11 cellular contexts compared by ENCODE assay signal in genomic region chr17:75773808-75774470, GRCh38. TPM values are rescaled to one million over a fixed set of nuclear protein-coding genes. Genes with fewer than 3 reads are reported as not detected.
A peak's percentile ranks its signal among the peaks of the same experiment; 100 is the strongest.
DNase-seq lines count a peak whose midpoint lies in the region; ATAC-seq, FAIRE-seq and TF ChIP-seq lines count a peak whose summit lies in the region.
"Had no signal": no experiment of that assay in that cellular context is flagged by ENCODE, and none has a peak within 500 bp of the region (broad histone marks: within the 10 kb centered on the region; RNA-seq: fewer than 3 reads in every experiment).

No MANE protein-coding gene starts in this region.

- no peaks in the 10 kb centered on the region for H3K27me3 Mint-ChIP-seq in type B pancreatic cell
- no peaks in the 10 kb centered on the region for H3K27me3 Mint-ChIP-seq in stimulated activated memory B cell treated with anti-CD40 and anti-IgM and Interleukin-4, amounts not matched to agents 10 μg/mL and 1 μg/mL and 100 μg/mL, for 72 hours
- H3K27me3 Mint-ChIP-seq: natural killer cell treated with Interleukin-12 subunit alpha and Interleukin-12 subunit beta and Interleukin-15 and Interleukin-18, amount 100 ng/mL, for 72 hours had no signal

- H3K14ac ChIP-seq in mesenchymal stem cell (ENCODE audit: low read length in 2 of 2), result no peak overlapping the region

- H3K4me3 ChIP-seq in GM12878 (no peak overlapping the region), mesenchymal stem cell (ENCODE audit: insufficient read depth in 1 of 2, low read depth in 1 of 2, low read length in 2 of 2) (no peak overlapping the region)

- RAD21 ChIA-PET in GM12878 (lab: Charles Lee; ENCODE audit: unreplicated experiment), result no interaction called here

- no peak for TF ChIP-seq EP300 in GM12878 (IDR thresholded peaks at IDR 0.05; ENCODE audit: borderline replicate concordance in 1 of 2, control insufficient read depth in 1 of 2, low read depth in 2 of 2, low read length in 2 of 2)

- POLR2A ChIA-PET in GM12878 (lab: Charles Lee) (interaction anchor here (0.6 to 5.3 kb wide), 7 partner anchors 9 to 105 kb away, joined by 3 to 40 read pairs (median 4); partner anchors contain the start of genes GALK1, TRIM47 and UNK), HEK293T (lab: Yijun Ruan, JAX) (interaction anchor here (2.2 to 8.1 kb wide), 3 partner anchors 9 to 82 kb away, joined by 11 to 206 read pairs (median 63); partner anchors contain the start of genes GALK1, UNK and WBP2)

- intact Hi-C loops in Right ventricle myocardium inferior (cut with DNase I), result loop anchor here (10.0 kb wide), 1 partner anchor 231 kb away; the partner anchor contains the start of gene CDK3
- intact Hi-C loops in left ventricle myocardium superior (cut with micrococcal nuclease), result no loop called here
- intact Hi-C loops in GM12878 (cut with micrococcal nuclease; ENCODE audit: unreplicated experiment), result no loop called here

- H2AFZ ChIP-seq in GM12878 (ENCODE audit: control insufficient read depth, low read depth, low read length), result no peak overlapping the region
- no peak overlapping the region for H2AFZ ChIP-seq in mesenchymal stem cell (ENCODE audit: low read depth, low read length)

- peaks cover 36% of the 10 kb centered on the region for H3K4me1 Mint-ChIP-seq in type B pancreatic cell (ENCODE audit: unreplicated experiment)
- H3K4me1 Mint-ChIP-seq in stimulated activated memory B cell treated with anti-CD40 and anti-IgM and Interleukin-4, amounts not matched to agents 10 μg/mL and 1 μg/mL and 100 μg/mL, for 72 hours, result peaks cover 35% of the 10 kb centered on the region

- SMC1A ChIA-PET in GM12878 (lab: Charles Lee; ENCODE audit: uncharacterized antibody, unreplicated experiment), result interaction anchor here (0.8 to 1.1 kb wide), 2 partner anchors 81 to 478 kb away, joined by 3 read pairs; partner anchors contain the start of gene WBP2

- no peak overlapping the region for H3K23ac ChIP-seq in mesenchymal stem cell (ENCODE audit: low read length in 2 of 2)

- H3K27ac Mint-ChIP-seq in type B pancreatic cell, result peak overlapping the region; percentile 59
- H3K27ac Mint-ChIP-seq in stimulated activated memory B cell treated with anti-CD40 and anti-IgM and Interleukin-4, amounts not matched to agents 10 μg/mL and 1 μg/mL and 100 μg/mL, for 72 hours, result no peak overlapping the region

- H3K9me3 Mint-ChIP-seq in type B pancreatic cell, result no peaks in the 10 kb centered on the region
- no peaks in the 10 kb centered on the region for H3K9me3 Mint-ChIP-seq in stimulated activated memory B cell treated with anti-CD40 and anti-IgM and Interleukin-4, amounts not matched to agents 10 μg/mL and 1 μg/mL and 100 μg/mL, for 72 hours
- H3K9me3 Mint-ChIP-seq: natural killer cell treated with Interleukin-12 subunit alpha and Interleukin-12 subunit beta and Interleukin-15 and Interleukin-18, amount 100 ng/mL, for 72 hours had no signal

- TF ChIP-seq RAD21 in GM12878 (IDR thresholded peaks at IDR 0.05; ENCODE audit: insufficient read depth, low read depth, low read length), result no peak

- H2BK5ac ChIP-seq in mesenchymal stem cell (ENCODE audit: low read depth, low read length, poor library complexity, severe bottlenecking), result no peak overlapping the region

- no peak overlapping the region for H2AK5ac ChIP-seq in mesenchymal stem cell (ENCODE audit: low read length, severe bottlenecking)

- no peak overlapping the region for H2BK15ac ChIP-seq in mesenchymal stem cell (ENCODE audit: low read depth, poor library complexity, severe bottlenecking)

- H3K18ac ChIP-seq in mesenchymal stem cell (ENCODE audit: low read depth in 1 of 2, low read length in 2 of 2), result no peak overlapping the region

- CTCF ChIA-PET in GM12878 (lab: Yijun Ruan, JAX) (interaction anchor here (1.1 to 5.4 kb wide), 4 partner anchors 9 to 74 kb away, joined by 4 to 22 read pairs (median 8); partner anchors contain the start of gene GALK1), HEK293T (lab: Yijun Ruan, JAX) (interaction anchor here (1.1 to 3.7 kb wide), 6 partner anchors 9 to 81 kb away, joined by 3 to 19 read pairs (median 6); partner anchors contain the start of genes GALK1 and WBP2)

- no peaks in the 10 kb centered on the region; the same call in 1 of the 2 replicates for H3K4me1 ChIP-seq in GM12878 (ENCODE audit: control insufficient read depth, insufficient read depth, low read length)
- peaks cover 5% of the 10 kb centered on the region for H3K4me1 ChIP-seq in mesenchymal stem cell (ENCODE audit: control insufficient read depth, insufficient read depth, low read depth, low read length)

- H3K4me2 ChIP-seq in GM12878 (ENCODE audit: control insufficient read depth, insufficient read depth) (no peak overlapping the region), mesenchymal stem cell (ENCODE audit: low read length, poor library complexity, severe bottlenecking) (no peak overlapping the region)

- 73% methylated on average over 15 of the region's 15 CpGs for WGBS in GM12878 (ENCODE audit: insufficient coverage, insufficient replicate concordance, low lambda C conversion rate, missing lambda C conversion rate)
- WGBS in mesenchymal stem cell, result 86% methylated on average over 13 of the region's 15 CpGs

- H3K9ac ChIP-seq in GM12878 (ENCODE audit: control insufficient read depth, insufficient read depth, low read length), result no peak overlapping the region
- H3K9ac ChIP-seq in mesenchymal stem cell (ENCODE audit: low read length), result peak overlapping the region; percentile 97

- no peak overlapping the region for H2BK12ac ChIP-seq in mesenchymal stem cell (ENCODE audit: low read length in 2 of 2)

- no peak overlapping the region for H3K4ac ChIP-seq in mesenchymal stem cell (ENCODE audit: low read depth in 1 of 2, low read length in 2 of 2)

- no peak overlapping the region for H3K4me3 Mint-ChIP-seq in type B pancreatic cell
- no peak overlapping the region for H3K4me3 Mint-ChIP-seq in stimulated activated memory B cell treated with anti-CD40 and anti-IgM and Interleukin-4, amounts not matched to agents 10 μg/mL and 1 μg/mL and 100 μg/mL, for 72 hours

- no peak overlapping the region for H2BK120ac ChIP-seq in mesenchymal stem cell (ENCODE audit: low read depth, low read length)

- no peaks in the 10 kb centered on the region for H3K27me3 ChIP-seq in GM12878 (replicated peaks in 1 of 2; ENCODE audit: control insufficient read depth in 2 of 2, insufficient read depth in 2 of 2, low read length in 1 of 2)
- no peaks in the 10 kb centered on the region for H3K27me3 ChIP-seq in mesenchymal stem cell (ENCODE audit: control insufficient read depth in 1 of 2, insufficient read depth in 1 of 2, low read length in 2 of 2)

- H3K36me3 ChIP-seq in GM12878 (ENCODE audit: control insufficient read depth in 2 of 2, insufficient read depth in 2 of 2, low read length in 1 of 2) (peaks cover 0 to 18% of the 10 kb centered on the region in 2 experiments), mesenchymal stem cell (ENCODE audit: control insufficient read depth in 1 of 2, insufficient read depth in 2 of 2, low read depth in 1 of 2, low read length in 2 of 2) (peaks cover 22 to 44% of the 10 kb centered on the region in 2 experiments)

- in situ Hi-C loops in GM12878 (cut with MboI), result no loop called here

- 0 out of 6 replicates have a peak, but pooled peaks of 1 of the 3 experiments have one; percentile 12 for TF ChIP-seq CTCF in GM12878 (IDR thresholded peaks at IDR 0.05 in 2 of 3, conservative IDR thresholded peaks at IDR 0.05 in 1 of 3; ENCODE audit: control insufficient read depth in 2 of 3, extremely low read depth in 1 of 3, insufficient read depth in 1 of 3, low read depth in 3 of 3, low read length in 3 of 3)
- peak; percentile 40 for TF ChIP-seq CTCF in type B pancreatic cell (conservative IDR thresholded peaks at IDR 0.05)

- BruUV-seq in GM12878 (replicated peaks; lab: Mats Ljungman, UMichigan), result no TSS peak

- H4K91ac ChIP-seq in mesenchymal stem cell (ENCODE audit: low read length), result no peak overlapping the region

- H3K79me2 ChIP-seq in GM12878 (ENCODE audit: control insufficient read depth, insufficient read depth, low read length), result peaks cover 23% of the 10 kb centered on the region

- H3K27ac ChIP-seq in GM12878 (ENCODE audit: control insufficient read depth, insufficient read depth), result no peak overlapping the region
- no peak overlapping the region for H3K27ac ChIP-seq in mesenchymal stem cell (ENCODE audit: low read length, poor library complexity, severe bottlenecking)

- peaks cover 10% of the 10 kb centered on the region for H4K20me1 ChIP-seq in GM12878 (ENCODE audit: control insufficient read depth, insufficient read depth)

- DNase-seq in Right ventricle myocardium inferior (ENCODE audit: missing footprints), result peak; percentile 34
- no peak for DNase-seq in left ventricle myocardium superior
- no peak for DNase-seq in GM12878 (ENCODE audit: low read depth, low spot score)
- no peak for DNase-seq in mesenchymal stem cell
- no peak for DNase-seq in type B pancreatic cell (ENCODE audit: extremely low spot score, unreplicated experiment)
- no peak for DNase-seq in HEK293T (ENCODE audit: extremely low spot score)
- DNase-seq in activated CD4-positive, CD25-positive, alpha-beta regulatory T cell (lab: John Stamatoyannopoulos, UW), result no peak
- DNase-seq: NCI-H524 had no signal

- ATAC-seq in Right ventricle myocardium inferior, result no peak
- ATAC-seq in left ventricle myocardium superior, result no peak
- ATAC-seq in GM12878, result peak; percentile 8; the same call in 2 of the 3 replicates
- ATAC-seq in stimulated activated memory B cell treated with anti-CD40 and anti-IgM and Interleukin-4, amounts not matched to agents 10 μg/mL and 1 μg/mL and 100 μg/mL, for 72 hours, result no peak

- H3K36me3 Mint-ChIP-seq in type B pancreatic cell, result peaks cover 33% of the 10 kb centered on the region
- H3K36me3 Mint-ChIP-seq in stimulated activated memory B cell treated with anti-CD40 and anti-IgM and Interleukin-4, amounts not matched to agents 10 μg/mL and 1 μg/mL and 100 μg/mL, for 72 hours, result peaks cover 23% of the 10 kb centered on the region

- H4K8ac ChIP-seq in mesenchymal stem cell (ENCODE audit: low read length), result no peak overlapping the region

- no peaks in the 10 kb centered on the region for H3K79me1 ChIP-seq in mesenchymal stem cell (replicated peaks; ENCODE audit: low read length, poor library complexity, severe bottlenecking)

- no peak for FAIRE-seq in GM12878 (lab: Jason Lieb, UNC)
- FAIRE-seq: frontal cortex had no signal

- H3K9me3 ChIP-seq in GM12878 (replicated peaks; ENCODE audit: control insufficient read depth, insufficient read depth, low read length) (no peaks in the 10 kb centered on the region), mesenchymal stem cell (ENCODE audit: control insufficient read depth, low read length) (no peaks in the 10 kb centered on the region)

- TF ChIP-seq POLR2A in GM12878 (IDR thresholded peaks at IDR 0.05; ENCODE audit: low read depth, low read length), result peak; percentile 49

RNA-seq across cellular contexts. Expression of gene GALK1, which starts 8.9 kb away (rescaled TPM):
- 23.8 TPM for total RNA-seq in Right ventricle myocardium inferior
- 20.2 TPM for total RNA-seq in left ventricle myocardium superior
- 12.0 and 15.1 TPM in 2 replicates for total RNA-seq in GM12878 (2013; cell fraction: nucleolus; rRNA removed)
- 32.6 and 43.2 TPM in 2 replicates for total RNA-seq in GM12878 (2014; rRNA removed)
- total RNA-seq in GM12878 (2014; rRNA removed; fragmentation: Illumina TruSeq; extraction: Trizol), result 8.7 and 9.2 TPM in 2 replicates
- total RNA-seq in GM12878 (2021), result 38.5 and 41.1 TPM in 2 replicates
- polyA plus RNA-seq in GM12878 (2011; ENCODE audit: low read depth), result 8.1 TPM
- polyA plus RNA-seq in GM12878 (2011; rRNA removed), result 4.0 and 8.4 TPM in 2 replicates
- 15.1 and 25.3 TPM in 2 replicates for polyA plus RNA-seq in GM12878 (2011; cell fraction: cytosol; rRNA removed)
- polyA plus RNA-seq in GM12878 (2011; cell fraction: nucleus; rRNA removed), result 30.2 and 35.7 TPM in 2 replicates
- polyA plus RNA-seq in GM12878 (2012), result 18.6 and 22.4 TPM in 2 replicates
- 0.25 and 3.6 TPM in 2 replicates for polyA plus RNA-seq in GM12878 (2014; fragmentation: Illumina TruSeq; extraction: Trizol)
- polyA plus RNA-seq in GM12878 (2014; fragmentation: Nextera tagmentation; extraction: Ambion mirVana), result 1 to 10 TPM in 1 of 2 experiments, under 1 TPM in 1; 0.21 to 5.9 TPM
- 34.2 and 40.8 TPM in 2 replicates for polyA plus RNA-seq in GM12878 (2014; rRNA removed)
- 10 to 100 TPM; 38.1 to 43.8 TPM for polyA plus RNA-seq in GM12878 (2016; fragmentation: Nextera tagmentation; extraction: Ambion mirVana)
- 5.0 and 16.4 TPM in 2 replicates for polyA minus RNA-seq in GM12878 (2011; rRNA and poly(A)+ RNA removed)
- 9.8 and 15.2 TPM in 2 replicates for polyA minus RNA-seq in GM12878 (2011; cell fraction: cytosol; rRNA and poly(A)+ RNA removed)
- polyA minus RNA-seq in GM12878 (2011; cell fraction: nucleus; rRNA and poly(A)+ RNA removed), result 9.7 TPM in 2 replicates
- 29.0 TPM for polyA plus RNA-seq in mesenchymal stem cell (2013, experiment 1 of 2)
- polyA plus RNA-seq in mesenchymal stem cell (2013, experiment 2 of 2), result 27.7 TPM
- 33.0 and 59.8 TPM in 2 replicates for total RNA-seq in type B pancreatic cell (ENCODE audit: low replicate concordance)

RNA-seq across cellular contexts. Expression of gene UNK, which starts 10.7 kb away (rescaled TPM):
- 16.0 TPM for total RNA-seq in Right ventricle myocardium inferior
- total RNA-seq in left ventricle myocardium superior, result 14.8 TPM
- total RNA-seq in GM12878 (2013; cell fraction: nucleolus; rRNA removed), result 197 and 212 TPM in 2 replicates
- 26.7 and 32.6 TPM in 2 replicates for total RNA-seq in GM12878 (2014; rRNA removed)
- 23.8 and 25.9 TPM in 2 replicates for total RNA-seq in GM12878 (2014; rRNA removed; fragmentation: Illumina TruSeq; extraction: Trizol)
- total RNA-seq in GM12878 (2021), result 32.2 and 34.5 TPM in 2 replicates
- 6.2 TPM for polyA plus RNA-seq in GM12878 (2011; ENCODE audit: low read depth)
- polyA plus RNA-seq in GM12878 (2011; rRNA removed), result 30.8 and 33.2 TPM in 2 replicates
- polyA plus RNA-seq in GM12878 (2011; cell fraction: cytosol; rRNA removed), result 17.2 and 20.1 TPM in 2 replicates
- polyA plus RNA-seq in GM12878 (2011; cell fraction: nucleus; rRNA removed), result 36.8 and 48.3 TPM in 2 replicates
- polyA plus RNA-seq in GM12878 (2012), result 18.8 and 20.3 TPM in 2 replicates
- 25.2 and 26.9 TPM in 2 replicates for polyA plus RNA-seq in GM12878 (2014; fragmentation: Illumina TruSeq; extraction: Trizol)
- 10 to 100 TPM in 1 of 2 experiments, 1 to 10 TPM in 1; 8.9 to 11.9 TPM for polyA plus RNA-seq in GM12878 (2014; fragmentation: Nextera tagmentation; extraction: Ambion mirVana)
- polyA plus RNA-seq in GM12878 (2014; rRNA removed), result 29.7 and 31.1 TPM in 2 replicates
- polyA plus RNA-seq in GM12878 (2016; fragmentation: Nextera tagmentation; extraction: Ambion mirVana), result 10 to 100 TPM; 27.6 to 27.8 TPM
- polyA minus RNA-seq in GM12878 (2011; rRNA and poly(A)+ RNA removed), result 48.5 and 52.4 TPM in 2 replicates
- polyA minus RNA-seq in GM12878 (2011; cell fraction: cytosol; rRNA and poly(A)+ RNA removed), result 11.5 and 12.8 TPM in 2 replicates
- 41.1 and 51.5 TPM in 2 replicates for polyA minus RNA-seq in GM12878 (2011; cell fraction: nucleus; rRNA and poly(A)+ RNA removed)
- 16.2 TPM for polyA plus RNA-seq in mesenchymal stem cell (2013, experiment 1 of 2)
- polyA plus RNA-seq in mesenchymal stem cell (2013, experiment 2 of 2), result 14.8 TPM
- total RNA-seq in type B pancreatic cell (ENCODE audit: low replicate concordance), result 41.9 and 49.7 TPM in 2 replicates

RNA-seq across cellular contexts. Expression of gene ITGB4, which starts 52.7 kb away (rescaled TPM):
- total RNA-seq in Right ventricle myocardium inferior (7.5 TPM), left ventricle myocardium superior (8.8 TPM), GM12878 (2014; rRNA removed) (0.05 and 0.06 TPM in 2 replicates), GM12878 (2014; rRNA removed; fragmentation: Illumina TruSeq; extraction: Trizol) (0.18 and 0.28 TPM in 2 replicates), GM12878 (2021) (1.6 and 1.9 TPM in 2 replicates), type B pancreatic cell (ENCODE audit: low replicate concordance) (26.4 and 57.8 TPM in 2 replicates)
- 0.46 and 0.61 TPM in 2 replicates for total RNA-seq in GM12878 (2013; cell fraction: nucleolus; rRNA removed)
- polyA plus RNA-seq in GM12878 (2011; ENCODE audit: low read depth), result 0.33 TPM
- polyA plus RNA-seq in GM12878 (2011; rRNA removed) (0.20 and 0.39 TPM in 2 replicates), GM12878 (2014; fragmentation: Illumina TruSeq; extraction: Trizol) (0.10 TPM in 1 of 2 replicates, not detected in the other), GM12878 (2014; fragmentation: Nextera tagmentation; extraction: Ambion mirVana) (not detected), GM12878 (2014; rRNA removed) (0.35 and 0.44 TPM in 2 replicates), GM12878 (2016; fragmentation: Nextera tagmentation; extraction: Ambion mirVana) (under 1 TPM; 0.20 to 0.45 TPM)
- polyA plus RNA-seq in GM12878 (2011; cell fraction: cytosol; rRNA removed), result 0.24 and 0.27 TPM in 2 replicates
- polyA plus RNA-seq in GM12878 (2011; cell fraction: nucleus; rRNA removed), result 0.64 and 1.1 TPM in 2 replicates
- 1.3 TPM in 2 replicates for polyA plus RNA-seq in GM12878 (2012)
- polyA minus RNA-seq in GM12878 (2011; rRNA and poly(A)+ RNA removed), result 0.51 and 2.0 TPM in 2 replicates
- 1.9 and 2.4 TPM in 2 replicates for polyA minus RNA-seq in GM12878 (2011; cell fraction: cytosol; rRNA and poly(A)+ RNA removed)
- polyA minus RNA-seq in GM12878 (2011; cell fraction: nucleus; rRNA and poly(A)+ RNA removed), result 1.8 and 2.7 TPM in 2 replicates
- polyA plus RNA-seq in mesenchymal stem cell (2013, experiment 1 of 2), result 1.3 TPM
- 1.0 TPM for polyA plus RNA-seq in mesenchymal stem cell (2013, experiment 2 of 2)
